Comparison of ENCODE assay signal across 8 cellular contexts in the genomic region with DNA sequence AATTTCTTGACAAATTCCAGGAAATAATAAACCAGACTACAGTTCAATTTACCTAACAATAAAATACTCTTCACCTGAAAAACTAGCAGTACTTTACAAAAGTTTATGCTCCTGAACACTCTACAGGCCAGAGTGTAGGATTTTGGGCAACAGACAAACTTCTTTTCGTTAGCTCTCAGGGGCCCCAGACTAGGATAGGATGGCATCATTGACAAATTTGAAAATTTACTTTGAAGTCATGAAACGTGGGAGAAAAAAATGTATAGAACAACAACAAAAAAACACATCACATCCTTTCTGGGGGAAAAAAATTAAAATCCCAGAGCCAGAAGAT. TPM values are rescaled to one million over a fixed set of nuclear protein-coding genes. Genes with fewer than 3 reads are reported as not detected.
DNase-seq lines count a peak whose midpoint lies in the region; ATAC-seq and TF ChIP-seq lines count a peak whose summit lies in the region.

No MANE protein-coding gene starts in this region.

- no peaks in the 10 kb centered on the region for H3K27me3 Mint-ChIP-seq in effector memory CD8-positive, alpha-beta T cell

- TF ChIP-seq EP300 in neural cell (conservative IDR thresholded peaks at IDR 0.05; ENCODE audit: poor library complexity, severe bottlenecking): no peak

- H3K4me3 Mint-ChIP-seq in effector memory CD8-positive, alpha-beta T cell: peak overlapping the region; percentile 88 to 96

- H3K4me1 Mint-ChIP-seq in effector memory CD8-positive, alpha-beta T cell (ENCODE audit: low read depth in 2 of 2): peaks cover 56 to 78% of the 10 kb centered on the region in 2 donors

- peak overlapping the region; percentile 93 for H3K4me2 ChIP-seq in BLaER1
- H3K4me2 ChIP-seq in OCI-LY1 (ENCODE audit: low read length): peak overlapping the region; percentile 76
- H3K4me2 ChIP-seq in neural cell (ENCODE audit: low read length): peak overlapping the region; percentile 85

- no peaks in the 10 kb centered on the region for H3K9me3 ChIP-seq in BLaER1
- no peaks in the 10 kb centered on the region for H3K9me3 ChIP-seq in OCI-LY1 (ENCODE audit: low read length)
- H3K9me3 ChIP-seq in neural cell (ENCODE audit: low read length): no peaks in the 10 kb centered on the region

- H3K27ac ChIP-seq in BLaER1 (peak overlapping the region; percentile 98), OCI-LY1 (ENCODE audit: low read depth, low read length, poor library complexity, severe bottlenecking) (peak overlapping the region; percentile 83), neural cell (ENCODE audit: low read length) (peak overlapping the region; percentile 80)

- peaks cover 57% of the 10 kb centered on the region for H4K20me1 ChIP-seq in BLaER1
- H4K20me1 ChIP-seq in OCI-LY1 (ENCODE audit: insufficient read depth, low read length): no peaks in the 10 kb centered on the region
- H4K20me1 ChIP-seq in neural cell (ENCODE audit: insufficient read depth): peaks cover 7% of the 10 kb centered on the region

- H3K4me3 ChIP-seq in BLaER1 (peak overlapping the region; percentile 89), OCI-LY1 (ENCODE audit: low read depth, low read length, poor library complexity, severe bottlenecking) (peak overlapping the region; percentile 95), neural cell (ENCODE audit: low read length) (peak overlapping the region; percentile 78)

- H3K27me3 ChIP-seq in BLaER1 (no peaks in the 10 kb centered on the region), OCI-LY1 (ENCODE audit: insufficient read depth, low read length) (no peaks in the 10 kb centered on the region), neural cell (ENCODE audit: insufficient read depth, low read depth, low read length) (no peaks in the 10 kb centered on the region)

- H3F3A ChIP-seq in OCI-LY1 (ENCODE audit: insufficient read depth, low read length): no peaks in the 10 kb centered on the region
- no peaks in the 10 kb centered on the region for H3F3A ChIP-seq in neural cell (ENCODE audit: insufficient read depth, low read length, poor library complexity, severe bottlenecking)

- H3K9ac ChIP-seq in BLaER1 (peak overlapping the region; percentile 95), OCI-LY1 (ENCODE audit: low read length) (peak overlapping the region; percentile 83), neural cell (ENCODE audit: low read length) (peak overlapping the region; percentile 82)

- TF ChIP-seq CTCF in OCI-LY1 (IDR thresholded peaks at IDR 0.05; ENCODE audit: low read length) (no peak), neural cell (IDR thresholded peaks at IDR 0.05; ENCODE audit: poor library complexity, severe bottlenecking) (no peak)

- no peak for DNase-seq in effector memory CD8-positive, alpha-beta T cell
- DNase-seq in T1000 (lab: John Stamatoyannopoulos, UW): no peak
- DNase-seq in NCI-H510A (lab: John Stamatoyannopoulos, UW): no peak

- no peaks in the 10 kb centered on the region for H3K9me2 ChIP-seq in OCI-LY1 (ENCODE audit: low read depth, low read length)
- no peaks in the 10 kb centered on the region for H3K9me2 ChIP-seq in neural cell (ENCODE audit: insufficient read depth, low read length)

- H3K4me1 ChIP-seq in BLaER1 (peaks cover 84% of the 10 kb centered on the region), OCI-LY1 (ENCODE audit: insufficient read depth, low read length, severe bottlenecking) (peaks cover 68% of the 10 kb centered on the region)

- no peaks in the 10 kb centered on the region for H3K9me3 Mint-ChIP-seq in effector memory CD8-positive, alpha-beta T cell

- no peak for TF ChIP-seq RAD21 in neural cell (conservative IDR thresholded peaks at IDR 0.05)

- H2AFZ ChIP-seq in OCI-LY1 (ENCODE audit: low read length) (no peak overlapping the region), neural cell (ENCODE audit: low read depth, low read length) (no peak overlapping the region)

- no peaks in the 10 kb centered on the region for H3K36me3 ChIP-seq in BLaER1
- no peaks in the 10 kb centered on the region for H3K36me3 ChIP-seq in OCI-LY1 (ENCODE audit: insufficient read depth, low read length)
- H3K36me3 ChIP-seq in neural cell (ENCODE audit: insufficient read depth, low read length): no peaks in the 10 kb centered on the region

- no peak for ATAC-seq in effector memory CD8-positive, alpha-beta T cell (replicated peaks)
- ATAC-seq in HG03457 (IDR thresholded peaks at IDR 0.05; ENCODE audit: unreplicated experiment) (no peak), HG02623 (IDR thresholded peaks at IDR 0.05; ENCODE audit: unreplicated experiment) (no peak)

- peak overlapping the region; percentile 88 to 91 for H3K27ac Mint-ChIP-seq in effector memory CD8-positive, alpha-beta T cell

- peaks cover 57% of the 10 kb centered on the region for H3K79me2 ChIP-seq in OCI-LY1 (ENCODE audit: insufficient read depth, low read length)
- H3K79me2 ChIP-seq in neural cell (replicated peaks; ENCODE audit: insufficient read depth, low read length): peaks cover 55% of the 10 kb centered on the region

- peaks cover 35% of the 10 kb centered on the region for H3K36me3 Mint-ChIP-seq in effector memory CD8-positive, alpha-beta T cell (ENCODE audit: insufficient read depth)

TF ChIP-seq in neural cell, 6 proteins besides CTCF, POLR2A, EP300 and RAD21:
- TF ChIP-seq POLR2AphosphoS5 (IDR thresholded peaks at IDR 0.05) (no peak), MXI1 (conservative IDR thresholded peaks at IDR 0.05; ENCODE audit: poor library complexity, severe bottlenecking) (no peak)
- TF ChIP-seq, protein P1, sequence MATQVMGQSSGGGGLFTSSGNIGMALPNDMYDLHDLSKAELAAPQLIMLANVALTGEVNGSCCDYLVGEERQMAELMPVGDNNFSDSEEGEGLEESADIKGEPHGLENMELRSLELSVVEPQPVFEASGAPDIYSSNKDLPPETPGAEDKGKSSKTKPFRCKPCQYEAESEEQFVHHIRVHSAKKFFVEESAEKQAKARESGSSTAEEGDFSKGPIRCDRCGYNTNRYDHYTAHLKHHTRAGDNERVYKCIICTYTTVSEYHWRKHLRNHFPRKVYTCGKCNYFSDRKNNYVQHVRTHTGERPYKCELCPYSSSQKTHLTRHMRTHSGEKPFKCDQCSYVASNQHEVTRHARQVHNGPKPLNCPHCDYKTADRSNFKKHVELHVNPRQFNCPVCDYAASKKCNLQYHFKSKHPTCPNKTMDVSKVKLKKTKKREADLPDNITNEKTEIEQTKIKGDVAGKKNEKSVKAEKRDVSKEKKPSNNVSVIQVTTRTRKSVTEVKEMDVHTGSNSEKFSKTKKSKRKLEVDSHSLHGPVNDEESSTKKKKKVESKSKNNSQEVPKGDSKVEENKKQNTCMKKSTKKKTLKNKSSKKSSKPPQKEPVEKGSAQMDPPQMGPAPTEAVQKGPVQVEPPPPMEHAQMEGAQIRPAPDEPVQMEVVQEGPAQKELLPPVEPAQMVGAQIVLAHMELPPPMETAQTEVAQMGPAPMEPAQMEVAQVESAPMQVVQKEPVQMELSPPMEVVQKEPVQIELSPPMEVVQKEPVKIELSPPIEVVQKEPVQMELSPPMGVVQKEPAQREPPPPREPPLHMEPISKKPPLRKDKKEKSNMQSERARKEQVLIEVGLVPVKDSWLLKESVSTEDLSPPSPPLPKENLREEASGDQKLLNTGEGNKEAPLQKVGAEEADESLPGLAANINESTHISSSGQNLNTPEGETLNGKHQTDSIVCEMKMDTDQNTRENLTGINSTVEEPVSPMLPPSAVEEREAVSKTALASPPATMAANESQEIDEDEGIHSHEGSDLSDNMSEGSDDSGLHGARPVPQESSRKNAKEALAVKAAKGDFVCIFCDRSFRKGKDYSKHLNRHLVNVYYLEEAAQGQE (IDR thresholded peaks at IDR 0.05; ENCODE audit: borderline replicate concordance): no peak

RNA-seq across cellular contexts. Expression of gene PTP4A2, which starts 1.2 kb away (rescaled TPM):
- polyA plus RNA-seq in neural cell: 177 and 250 TPM in 2 replicates
- 417 and 474 TPM in 2 replicates for polyA minus RNA-seq in neural cell
